ENCODE assay signal across 8 cellular contexts in genomic region chr10:131885391-131886165, GRCh38. TPM values are rescaled to one million over a fixed set of nuclear protein-coding genes. Genes with fewer than 3 reads are reported as not detected.
DNase-seq lines count a peak whose midpoint lies in the region; ATAC-seq and TF ChIP-seq lines count a peak whose summit lies in the region.

No MANE protein-coding gene starts in this region.

- H3K27ac ChIP-seq in thymus (ENCODE audit: low read depth), result peak overlapping the region; percentile 18

- no peaks in the 10 kb centered on the region for H3K27me3 Mint-ChIP-seq in activated T-cell treated with anti-CD3 and anti-CD28 coated beads, Interleukin-2, amount 50 U/mL, for 72 hours (ENCODE audit: low read depth)

- H3K27me3 ChIP-seq in thymus (ENCODE audit: control insufficient read depth, insufficient read depth), result peaks cover 3% of the 10 kb centered on the region

- H3K36me3 Mint-ChIP-seq in activated T-cell treated with anti-CD3 and anti-CD28 coated beads, Interleukin-2, amount 50 U/mL, for 72 hours (ENCODE audit: insufficient read depth in 2 of 2), result no peaks in the 10 kb centered on the region

- H3K4me3 Mint-ChIP-seq in activated T-cell treated with anti-CD3 and anti-CD28 coated beads, Interleukin-2, amount 50 U/mL, for 72 hours, result no peak overlapping the region

- 25% methylated on average over 25 of the region's 25 CpGs for WGBS in thymus

- H3K9me3 Mint-ChIP-seq in activated T-cell treated with anti-CD3 and anti-CD28 coated beads, Interleukin-2, amount 50 U/mL, for 72 hours, result no peaks in the 10 kb centered on the region

- H3K4me3 ChIP-seq in fibroblast of pulmonary artery (replicated peaks; ENCODE audit: low read depth, low read length) (no peak overlapping the region), thymus (ENCODE audit: low read length) (no peak overlapping the region)

- DNase-seq in NCI-H446 (lab: John Stamatoyannopoulos, UW) (peak; percentile 2 to 47), NCI-H446 treated with DMSO at 0.1 percent for 48 hours (lab: John Stamatoyannopoulos, UW) (no peak), OCI-M1 (lab: John Stamatoyannopoulos, UW) (peak; percentile 93), fibroblast of pulmonary artery (ENCODE audit: low read depth) (peak; percentile 58), occipital lobe (lab: John Stamatoyannopoulos, UW) (peak; percentile 56)
- peak; percentile 80 to 88 for DNase-seq in activated T-cell treated with anti-CD3 and anti-CD28 coated beads, Interleukin-2, amount 50 U/mL, for 72 hours

- TF ChIP-seq CTCF in fibroblast of pulmonary artery (IDR thresholded peaks at IDR 0.05; ENCODE audit: low read length, missing control alignments), result peak; percentile 92

- no peaks in the 10 kb centered on the region for H3K4me1 ChIP-seq in thymus (ENCODE audit: control insufficient read depth, insufficient read depth, low read length)

- ATAC-seq in HG03025 (IDR thresholded peaks at IDR 0.05; ENCODE audit: low FRiP score, unreplicated experiment), result peak; percentile 92
- peak; percentile 97 to 99 for ATAC-seq in activated T-cell treated with anti-CD3 and anti-CD28 coated beads, Interleukin-2, amount 50 U/mL, for 72 hours (replicated peaks in 1 of 2)

- H3K9me3 ChIP-seq in thymus (ENCODE audit: control insufficient read depth), result peaks cover 3% of the 10 kb centered on the region

- peaks cover 5% of the 10 kb centered on the region for H3K4me1 Mint-ChIP-seq in activated T-cell treated with anti-CD3 and anti-CD28 coated beads, Interleukin-2, amount 50 U/mL, for 72 hours (ENCODE audit: low read depth)

- no peaks in the 10 kb centered on the region for H3K36me3 ChIP-seq in thymus (ENCODE audit: control insufficient read depth, insufficient read depth)

- no peak overlapping the region for H3K27ac Mint-ChIP-seq in activated T-cell treated with anti-CD3 and anti-CD28 coated beads, Interleukin-2, amount 50 U/mL, for 72 hours

RNA-seq across cellular contexts. Expression of gene PPP2R2D, which starts 15.2 kb away (rescaled TPM):
- 10 to 100 TPM; 32.5 to 40.7 TPM for total RNA-seq in activated T-cell treated with anti-CD3 and anti-CD28 coated beads, Interleukin-2, amount 50 U/mL, for 72 hours
- 64.1 TPM for total RNA-seq in occipital lobe
- polyA plus RNA-seq in thymus, result 29.3 TPM
